Comparison of ENCODE assay signal across 15 cellular contexts in genomic region chr17:68460096-68460495, GRCh38. TPM values are rescaled to one million over a fixed set of nuclear protein-coding genes. Genes with fewer than 3 reads are reported as not detected.
DNase-seq lines count a peak whose midpoint lies in the region; ATAC-seq, FAIRE-seq and TF ChIP-seq lines count a peak whose summit lies in the region.
"Had no signal": no experiment of that assay in that cellular context is flagged by ENCODE, and none has a peak within 500 bp of the region (broad histone marks: within the 10 kb centered on the region; RNA-seq: fewer than 3 reads in every experiment).

No MANE protein-coding gene starts in this region.

- TF ChIP-seq CTCF in left ventricle myocardium inferior (IDR thresholded peaks at IDR 0.05; ENCODE audit: borderline replicate concordance) (no peak), MM.1S (IDR thresholded peaks at IDR 0.05; ENCODE audit: low read length) (no peak), K562 (IDR thresholded peaks at IDR 0.05 in 2 of 3, conservative IDR thresholded peaks at IDR 0.05 in 1 of 3; ENCODE audit: insufficient read depth in 2 of 3, low read depth in 1 of 3, low read length in 3 of 3) (no peak), thyroid gland (IDR thresholded peaks at IDR 0.05) (no peak), stomach (IDR thresholded peaks at IDR 0.05) (no peak)

- DNase-seq in left ventricle myocardium inferior (no peak), cardiac septum (ENCODE audit: low spot score) (no peak), MM.1S (no peak), K562 (ENCODE audit: extremely low read depth in 1 of 4, low spot score in 3 of 4) (no peak), thyroid gland (no peak), stomach (no peak), NCI-H1417 treated with DMSO at 0.1 percent for 48 hours (lab: John Stamatoyannopoulos, UW) (no peak)
- DNase-seq: DMS53, islet precursor cell, midbrain, NCI-H2029, NCI-H774, pancreas, substantia nigra had no signal

- TF ChIP-seq RAD21 in K562 (CRISPR knock-in tag; conservative IDR thresholded peaks at IDR 0.05 in 1 of 2, IDR thresholded peaks at IDR 0.05 in 1 of 2): no peak

- no peaks in the 10 kb centered on the region for H3K9me2 ChIP-seq in MM.1S (replicated peaks; ENCODE audit: insufficient read depth, low read length)

- BruUV-seq in K562 (replicated peaks; lab: Mats Ljungman, UMichigan): no TSS peak

- H3K9me3 ChIP-seq in left ventricle myocardium inferior (replicated peaks): no peaks in the 10 kb centered on the region
- H3K9me3 ChIP-seq in MM.1S (replicated peaks; ENCODE audit: insufficient read depth, low read length): no peaks in the 10 kb centered on the region
- no peaks in the 10 kb centered on the region for H3K9me3 ChIP-seq in K562 (replicated peaks; ENCODE audit: control insufficient read depth, insufficient read depth, low read depth, low read length)
- H3K9me3 ChIP-seq in thyroid gland: no peaks in the 10 kb centered on the region
- no peaks in the 10 kb centered on the region for H3K9me3 ChIP-seq in stomach
- H3K9me3 ChIP-seq: pancreas had no signal

- WGBS in K562 (ENCODE audit: insufficient coverage, low coverage, missing lambda C conversion rate): 79% methylated on average over 4 of the region's 4 CpGs
- 76 to 77% methylated on average over 4 of the region's 4 CpGs for WGBS in thyroid gland, 2 donors
- 84 to 90% (median 88%) methylated on average over 4 of the region's 4 CpGs for WGBS in stomach, 5 donors

- no peak for TF ChIP-seq EP300 in K562 (IDR thresholded peaks at IDR 0.05; ENCODE audit: low read length)
- TF ChIP-seq EP300 in stomach (IDR thresholded peaks at IDR 0.05): no peak

- H3K36me3 ChIP-seq in left ventricle myocardium inferior (no peaks in the 10 kb centered on the region), MM.1S (replicated peaks; ENCODE audit: insufficient read depth, low read length) (no peaks in the 10 kb centered on the region), K562 (ENCODE audit: control insufficient read depth, insufficient read depth, low read length) (no peaks in the 10 kb centered on the region), thyroid gland (no peaks in the 10 kb centered on the region), stomach (no peaks in the 10 kb centered on the region)
- H3K36me3 ChIP-seq: pancreas had no signal

- FAIRE-seq in K562 (lab: Jason Lieb, UNC): no peak
- FAIRE-seq: pancreas, TTC549 had no signal

- H2AFZ ChIP-seq in MM.1S (ENCODE audit: low read length): no peak overlapping the region
- H2AFZ ChIP-seq in K562 (ENCODE audit: low read depth, low read length): no peak overlapping the region

- no peaks in the 10 kb centered on the region for H3K9me1 ChIP-seq in K562 (ENCODE audit: control insufficient read depth, insufficient read depth, low read length)

- no peak for ATAC-seq in K562
- ATAC-seq: pancreas had no signal

- H3K79me2 ChIP-seq in MM.1S (ENCODE audit: low read length): peaks cover 20% of the 10 kb centered on the region
- no peaks in the 10 kb centered on the region for H3K79me2 ChIP-seq in K562 (ENCODE audit: control insufficient read depth, insufficient read depth, low read length)

- H3K4me3 ChIP-seq in left ventricle myocardium inferior: no peak overlapping the region
- peak overlapping the region; percentile 6; the same call in 1 of the 2 replicates for H3K4me3 ChIP-seq in MM.1S (ENCODE audit: low read length)
- H3K4me3 ChIP-seq in K562: no peak overlapping the region
- H3K4me3 ChIP-seq in thyroid gland (replicated peaks in 1 of 3): no peak overlapping the region
- no peak overlapping the region for H3K4me3 ChIP-seq in stomach
- H3K4me3 ChIP-seq: pancreas had no signal

- H3K27me3 ChIP-seq in left ventricle myocardium inferior (ENCODE audit: low read depth) (no peaks in the 10 kb centered on the region), MM.1S (replicated peaks; ENCODE audit: insufficient read depth, low read length) (no peaks in the 10 kb centered on the region), K562 (ENCODE audit: control insufficient read depth in 2 of 2, insufficient read depth in 2 of 2, low read length in 2 of 2) (no peaks in the 10 kb centered on the region), thyroid gland (no peaks in the 10 kb centered on the region), stomach (no peaks in the 10 kb centered on the region)
- H3K27me3 ChIP-seq: pancreas had no signal

- H4K20me1 ChIP-seq in MM.1S (ENCODE audit: insufficient read depth, low read length) (no peaks in the 10 kb centered on the region), K562 (replicated peaks; ENCODE audit: control insufficient read depth, insufficient read depth, low read length) (no peaks in the 10 kb centered on the region)

- H3K9ac ChIP-seq in MM.1S (ENCODE audit: low read length) (peak overlapping the region; percentile 82; the same call in 1 of the 2 replicates), K562 (ENCODE audit: insufficient read depth in 1 of 2, low read depth in 2 of 2, low read length in 2 of 2) (no peak overlapping the region)

- H3K27ac ChIP-seq in left ventricle myocardium inferior (replicated peaks) (peak overlapping the region; percentile 98), MM.1S (ENCODE audit: low read length) (peak overlapping the region; percentile 94), K562 (ENCODE audit: extremely low read depth, low read depth, low read length) (no peak overlapping the region; the same call in 2 of the 3 replicates), thyroid gland (peak overlapping the region; percentile 75 to 83 (median 75)), stomach (peak overlapping the region in 1 of 5 donors; percentile 23)
- H3K27ac ChIP-seq: pancreas had no signal

- H3F3A ChIP-seq in MM.1S (ENCODE audit: insufficient read depth, low read length): peaks cover 51% of the 10 kb centered on the region

- H3K4me2 ChIP-seq in MM.1S (ENCODE audit: low read depth, low read length): peak overlapping the region; percentile 71
- no peak overlapping the region for H3K4me2 ChIP-seq in K562 (ENCODE audit: insufficient read depth, low read length)

- in situ Hi-C loops in K562 (cut with MboI): loop anchor here (10.0 to 25.0 kb wide), 2 partner anchors 285 to 498 kb away; no protein-coding TSS in a partner anchor

- TF ChIP-seq POLR2A in K562 (conservative IDR thresholded peaks at IDR 0.05) (no peak), thyroid gland (IDR thresholded peaks at IDR 0.05) (no peak), stomach (IDR thresholded peaks at IDR 0.05) (no peak)

- POLR2A ChIA-PET in K562 (lab: Yijun Ruan, JAX): interaction anchor here (0.6 to 1.1 kb wide), 2 partner anchors 8 to 1019 kb away, joined by 3 read pairs; no protein-coding TSS in a partner anchor

- CTCF ChIA-PET in K562 (lab: Yijun Ruan, JAX; ENCODE audit: low intra/inter-chr PET ratio): interaction anchor here (0.6 kb wide), 1 partner anchor 51 kb away, joined by 3 read pairs; no protein-coding TSS in a partner anchor

- H3K4me1 ChIP-seq in left ventricle myocardium inferior: peaks cover 65% of the 10 kb centered on the region
- H3K4me1 ChIP-seq in MM.1S (ENCODE audit: low read length): peaks cover 51% of the 10 kb centered on the region
- peaks cover 13 to 46% of the 10 kb centered on the region in 2 experiments for H3K4me1 ChIP-seq in K562 (replicated peaks in 1 of 2; ENCODE audit: control insufficient read depth in 2 of 2, insufficient read depth in 2 of 2, low read length in 2 of 2)
- H3K4me1 ChIP-seq in thyroid gland: peaks cover 29 to 44% of the 10 kb centered on the region in 2 donors
- H3K4me1 ChIP-seq in stomach: peaks cover 25 to 51% (median 34%) of the 10 kb centered on the region in 4 donors

- intact Hi-C loops in left ventricle myocardium inferior (cut with micrococcal nuclease): no loop called here
- intact Hi-C loops in cardiac septum (cut with DNase I): loop anchor here (5.0 kb wide), 3 partner anchors 258 to 498 kb away; no protein-coding TSS in a partner anchor
- intact Hi-C loops in K562 (cut with micrococcal nuclease): loop anchor here (5.0 kb wide), 1 partner anchor 398 kb away; no protein-coding TSS in a partner anchor
- intact Hi-C loops in thyroid gland (cut with DNase I): loop anchor here (5.0 kb wide), 1 partner anchor 198 kb away; no protein-coding TSS in a partner anchor
- intact Hi-C loops in stomach (cut with DNase I; ENCODE audit: low total_unique reads): loop anchor here (10.0 kb wide), 1 partner anchor 285 kb away; no protein-coding TSS in a partner anchor

RNA-seq across cellular contexts. Expression of gene WIPI1, which starts 2.8 kb away (rescaled TPM):
- total RNA-seq in left ventricle myocardium inferior: 89.9 TPM
- total RNA-seq in cardiac septum: 148 TPM
- 35.8 and 60.9 TPM in 2 replicates for total RNA-seq in K562 (2011; cell fraction: chromatin; rRNA removed; ENCODE audit: low replicate concordance)
- total RNA-seq in K562 (2011; cell fraction: nucleolus; rRNA removed): 25.4 and 31.2 TPM in 2 replicates
- total RNA-seq in K562 (2011; cell fraction: nucleoplasm; rRNA removed): 29.5 and 34.1 TPM in 2 replicates
- 10.9 and 12.8 TPM in 2 replicates for total RNA-seq in K562 (2014; rRNA removed)
- total RNA-seq in K562 (2014; rRNA removed; fragmentation: Illumina TruSeq; extraction: Trizol): 12.1 and 14.7 TPM in 2 replicates
- 8.2 and 8.6 TPM in 2 replicates for total RNA-seq in K562 (2015; rRNA removed; fragmentation: Illumina TruSeq; extraction: Trizol)
- total RNA-seq in K562 (2021): 11.8 and 13.2 TPM in 2 replicates
- 11.6 and 16.9 TPM in 2 replicates for polyA plus RNA-seq in K562 (2011; rRNA removed)
- 11.3 and 11.5 TPM in 2 replicates for polyA plus RNA-seq in K562 (2011; cell fraction: cytosol; rRNA removed)
- 13.7 and 16.1 TPM in 2 replicates for polyA plus RNA-seq in K562 (2011; cell fraction: nucleus; rRNA removed)
- polyA plus RNA-seq in K562 (2012): 16.5 and 60.4 TPM in 2 replicates
- 15.6 and 15.9 TPM in 2 replicates for polyA plus RNA-seq in K562 (2014; fragmentation: Illumina TruSeq; extraction: Trizol)
- 1 to 10 TPM; 3.7 to 3.8 TPM for polyA plus RNA-seq in K562 (2014; fragmentation: Nextera tagmentation; extraction: Ambion mirVana)
- 16.0 and 23.5 TPM in 2 replicates for polyA plus RNA-seq in K562 (2014; rRNA removed)
- polyA minus RNA-seq in K562 (2011; rRNA and poly(A)+ RNA removed): 11.4 and 16.7 TPM in 2 replicates
- 6.6 and 7.8 TPM in 2 replicates for polyA minus RNA-seq in K562 (2011; cell fraction: cytosol; rRNA and poly(A)+ RNA removed)
- 10.8 and 14.7 TPM in 2 replicates for polyA minus RNA-seq in K562 (2011; cell fraction: nucleus; rRNA and poly(A)+ RNA removed)
- total RNA-seq in thyroid gland: 10 to 100 TPM; 50.0 to 89.8 (median 78.4) TPM
- 10 to 100 TPM in 4 of 5 donors, 1 to 10 TPM in 1; 8.2 to 99.1 (median 76.3) TPM for total RNA-seq in stomach
- polyA plus RNA-seq in stomach: 10 to 100 TPM; 20.3 to 49.7 (median 35.3) TPM

RNA-seq across cellular contexts. Expression of gene PRKAR1A, which starts 52.1 kb away (rescaled TPM):
- total RNA-seq in left ventricle myocardium inferior (733 TPM), cardiac septum (967 TPM), K562 (2014; rRNA removed) (58.9 and 67.5 TPM in 2 replicates), K562 (2014; rRNA removed; fragmentation: Illumina TruSeq; extraction: Trizol) (69.2 and 85.5 TPM in 2 replicates), K562 (2015; rRNA removed; fragmentation: Illumina TruSeq; extraction: Trizol) (69.4 and 70.5 TPM in 2 replicates), K562 (2021) (83.4 and 87.2 TPM in 2 replicates), thyroid gland (100 to 1,000 TPM; 367 to 431 (median 417) TPM), stomach (100 to 1,000 TPM in 3 of 5 donors, 10 to 100 TPM in 2; 22.6 to 323 (median 154) TPM)
- total RNA-seq in K562 (2011; cell fraction: chromatin; rRNA removed; ENCODE audit: low replicate concordance): 46.4 and 78.7 TPM in 2 replicates
- 33.2 and 34.7 TPM in 2 replicates for total RNA-seq in K562 (2011; cell fraction: nucleolus; rRNA removed)
- 52.1 and 66.6 TPM in 2 replicates for total RNA-seq in K562 (2011; cell fraction: nucleoplasm; rRNA removed)
- polyA plus RNA-seq in K562 (2011; rRNA removed) (67.3 and 95.6 TPM in 2 replicates), K562 (2014; fragmentation: Illumina TruSeq; extraction: Trizol) (58.2 and 58.3 TPM in 2 replicates), K562 (2014; fragmentation: Nextera tagmentation; extraction: Ambion mirVana) (10 to 100 TPM; 15.0 to 16.3 TPM), K562 (2014; rRNA removed) (56.0 and 73.0 TPM in 2 replicates), stomach (10 to 100 TPM; 38.9 to 89.5 (median 71.2) TPM)
- polyA plus RNA-seq in K562 (2011; cell fraction: cytosol; rRNA removed): 40.0 and 44.9 TPM in 2 replicates
- 65.4 and 66.4 TPM in 2 replicates for polyA plus RNA-seq in K562 (2011; cell fraction: nucleus; rRNA removed)
- 63.3 and 108 TPM in 2 replicates for polyA plus RNA-seq in K562 (2012)
- 140 and 184 TPM in 2 replicates for polyA minus RNA-seq in K562 (2011; rRNA and poly(A)+ RNA removed)
- 105 and 124 TPM in 2 replicates for polyA minus RNA-seq in K562 (2011; cell fraction: cytosol; rRNA and poly(A)+ RNA removed)
- 57.4 and 90.2 TPM in 2 replicates for polyA minus RNA-seq in K562 (2011; cell fraction: nucleus; rRNA and poly(A)+ RNA removed)
